17 cellular contexts compared by ENCODE assay signal in the genomic region with DNA sequence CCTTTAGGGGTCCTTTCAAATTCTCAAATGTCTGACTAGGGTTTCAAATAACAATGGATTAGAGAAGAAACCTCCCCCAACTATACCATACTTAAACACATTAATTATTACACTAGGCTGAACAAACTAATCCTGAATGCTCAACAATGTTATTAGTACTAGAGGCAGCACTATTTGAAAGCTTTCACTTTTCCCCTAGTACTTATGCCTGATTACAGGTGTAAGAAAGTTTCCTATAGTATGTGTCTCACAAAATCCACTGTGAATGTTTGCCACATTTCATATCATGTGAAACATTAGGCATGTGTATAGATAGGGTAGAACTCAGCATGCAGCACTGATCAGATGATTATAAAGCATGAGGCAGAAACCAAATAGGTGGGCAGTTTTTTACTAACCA.
DNase-seq lines count a peak whose midpoint lies in the region; ATAC-seq and TF ChIP-seq lines count a peak whose summit lies in the region.
"Had no signal": no experiment of that assay in that cellular context is flagged by ENCODE, and none has a peak within 500 bp of the region (broad histone marks: within the 10 kb centered on the region; RNA-seq: fewer than 3 reads in every experiment).

No MANE protein-coding gene starts in this region.

- TF ChIP-seq POLR2A in HCT116 (IDR thresholded peaks at IDR 0.05; ENCODE audit: borderline replicate concordance, extremely low read depth, insufficient read depth, insufficient read length), result no peak

- H3K27ac ChIP-seq in A673 (ENCODE audit: low read depth, low read length, poor library complexity, severe bottlenecking) (no peak overlapping the region), HCT116 (ENCODE audit: low read depth, low read length) (peak overlapping the region; percentile 61; the same call in 1 of the 2 replicates), RWPE2 (ENCODE audit: poor library complexity, severe bottlenecking) (peak overlapping the region; percentile 93)

- H3K9me3 ChIP-seq in A673 (ENCODE audit: low read depth, low read length, poor library complexity, severe bottlenecking), result no peaks in the 10 kb centered on the region
- H3K9me3 ChIP-seq in HCT116 (ENCODE audit: control insufficient read depth in 1 of 2, insufficient read depth in 1 of 2, low read depth in 1 of 2, low read length in 2 of 2), result no peaks in the 10 kb centered on the region
- H3K9me3 ChIP-seq in RWPE2 (ENCODE audit: severe bottlenecking), result no peaks in the 10 kb centered on the region
- H3K9me3 ChIP-seq: HAP-1 had no signal

- no peaks in the 10 kb centered on the region for H3K9me2 ChIP-seq in HCT116 (ENCODE audit: insufficient read depth)

- H3K4me2 ChIP-seq in HCT116 (ENCODE audit: low read length), result peak overlapping the region; percentile 49

- peak overlapping the region; percentile 54 for H2AFZ ChIP-seq in HCT116 (ENCODE audit: low read depth, low read length, poor library complexity, severe bottlenecking)

- H3K27ac Mint-ChIP-seq in mesothelial cell of epicardium, result peak overlapping the region; percentile 75

- peaks cover 16% of the 10 kb centered on the region for H3K4me1 ChIP-seq in A673 (ENCODE audit: insufficient read depth, low read length, poor library complexity, severe bottlenecking)
- H3K4me1 ChIP-seq in HCT116 (ENCODE audit: control insufficient read depth in 1 of 2, insufficient read depth in 2 of 2, low read length in 2 of 2), result peaks cover 23 to 41% of the 10 kb centered on the region in 2 experiments
- H3K4me1 ChIP-seq in RWPE2 (ENCODE audit: insufficient read depth, poor library complexity, severe bottlenecking), result peaks cover 25% of the 10 kb centered on the region

- no peaks in the 10 kb centered on the region for H3K79me2 ChIP-seq in HCT116 (ENCODE audit: insufficient read depth, low read length)

- ATAC-seq in HCT116 (no peak), RWPE2 (ENCODE audit: low read depth) (no peak)

- TF ChIP-seq CTCF in A673 (conservative IDR thresholded peaks at IDR 0.05; ENCODE audit: low read depth, low read length) (no peak), HCT116 (IDR thresholded peaks at IDR 0.05 in 2 of 3, conservative IDR thresholded peaks at IDR 0.05 in 1 of 3; ENCODE audit: borderline replicate concordance in 1 of 3, insufficient read depth in 1 of 3, low read depth in 2 of 3, low read length in 2 of 3) (no peak), RWPE2 (IDR thresholded peaks at IDR 0.05; ENCODE audit: poor library complexity, severe bottlenecking) (no peak), mesothelial cell of epicardium (IDR thresholded peaks at IDR 0.05; ENCODE audit: unreplicated experiment) (no peak)

- H4K20me1 ChIP-seq in HCT116 (ENCODE audit: insufficient read depth), result no peaks in the 10 kb centered on the region

- H3K4me3 Mint-ChIP-seq in mesothelial cell of epicardium, result no peak overlapping the region

- no peak overlapping the region for H3K4me3 ChIP-seq in A673 (ENCODE audit: low read depth, low read length, poor library complexity, severe bottlenecking)
- no peak overlapping the region for H3K4me3 ChIP-seq in HCT116 (replicated peaks in 1 of 2; ENCODE audit: low read depth in 1 of 2, low read length in 2 of 2)
- no peak overlapping the region for H3K4me3 ChIP-seq in RWPE2 (ENCODE audit: severe bottlenecking)
- no peak overlapping the region for H3K4me3 ChIP-seq in H7 (ENCODE audit: insufficient read depth, low read depth, low read length)
- H3K4me3 ChIP-seq: HAP-1 had no signal

- POLR2A ChIA-PET in A673 (lab: Charles Lee; ENCODE audit: low non-redundant PET), result no interaction called here
- POLR2A ChIA-PET in HCT116 (lab: Charles Lee), result no interaction called here

- H3K4me1 Mint-ChIP-seq in mesothelial cell of epicardium, result peaks cover 17% of the 10 kb centered on the region

- BruUV-seq in A673 (replicated peaks; lab: Mats Ljungman, UMichigan) (no TSS peak), HCT116 (replicated peaks; lab: Mats Ljungman, UMichigan) (no TSS peak)

- intact Hi-C loops in A673 (cut with micrococcal nuclease; ENCODE audit: unreplicated experiment) (no loop called here), HCT116 (cut with micrococcal nuclease) (no loop called here)

- no peaks in the 10 kb centered on the region for H3K27me3 Mint-ChIP-seq in mesothelial cell of epicardium (ENCODE audit: low read depth)
- H3K27me3 Mint-ChIP-seq: CD4-positive, alpha-beta memory T cell had no signal

- DNase-seq in A673 (ENCODE audit: low spot score), result peak; percentile 9
- DNase-seq in HCT116 (ENCODE audit: low read depth, low spot score), result no peak
- DNase-seq in RWPE2 (ENCODE audit: low spot score), result no peak
- DNase-seq in mesothelial cell of epicardium (ENCODE audit: low spot score in 2 of 2, unreplicated experiment in 2 of 2), result no peak
- no peak for DNase-seq in GDM1 (lab: John Stamatoyannopoulos, UW)
- DNase-seq in activated naive CD4-positive, alpha-beta T cell treated with anti-CD3 and anti-CD28 coated beads, Interleukin-2, amount 50 U/mL, for 16 hours, result no peak
- no peak for DNase-seq in H7
- DNase-seq in RKO (ENCODE audit: low spot score), result no peak
- DNase-seq: DMS79 treated with DMSO at 0.1 percent for 48 hours, GF-D8, IMR-90, NCI-H1436, NCI-H2029 treated with DMSO at 0.1 percent for 48 hours, NCI-H526, Right ventricle myocardium superior had no signal

- H3K36me3 ChIP-seq in A673 (ENCODE audit: insufficient read depth, low read length, poor library complexity, severe bottlenecking), result no peaks in the 10 kb centered on the region
- H3K36me3 ChIP-seq in HCT116 (ENCODE audit: control insufficient read depth in 1 of 2, insufficient read depth in 2 of 2, low read length in 2 of 2), result no peaks in the 10 kb centered on the region
- no peaks in the 10 kb centered on the region for H3K36me3 ChIP-seq in RWPE2 (ENCODE audit: low read depth)
- H3K36me3 ChIP-seq in H7 (replicated peaks; ENCODE audit: control insufficient read depth, insufficient read depth, low read length), result no peaks in the 10 kb centered on the region
- H3K36me3 ChIP-seq: HAP-1 had no signal

- peak overlapping the region; percentile 18; the same call in 1 of the 2 replicates for H3K9ac ChIP-seq in HCT116 (ENCODE audit: low read length)

- peaks cover 22% of the 10 kb centered on the region for H3K9me3 Mint-ChIP-seq in mesothelial cell of epicardium

- no peaks in the 10 kb centered on the region for H3K36me3 Mint-ChIP-seq in mesothelial cell of epicardium
- H3K36me3 Mint-ChIP-seq: CD4-positive, alpha-beta memory T cell had no signal

- no peak for TF ChIP-seq RAD21 in HCT116 (IDR thresholded peaks at IDR 0.05; ENCODE audit: low read depth)

- RAD21 ChIA-PET in HCT116 (lab: Charles Lee; ENCODE audit: low non-redundant PET in 1 of 2, low total read pairs in 2 of 2, uncharacterized antibody in 2 of 2, unreplicated experiment in 2 of 2), result no interaction called here

- H3K27me3 ChIP-seq in A673 (replicated peaks; ENCODE audit: insufficient read depth, low read depth, low read length, poor library complexity) (no peaks in the 10 kb centered on the region), HCT116 (ENCODE audit: insufficient read depth, low read length) (no peaks in the 10 kb centered on the region), RWPE2 (ENCODE audit: insufficient read depth, poor library complexity, severe bottlenecking) (no peaks in the 10 kb centered on the region), H7 (ENCODE audit: control insufficient read depth, insufficient read depth, low read length) (no peaks in the 10 kb centered on the region)

- CTCF ChIA-PET in A673 (lab: Charles Lee), result no interaction called here
- CTCF ChIA-PET in HCT116 (lab: Charles Lee), result no interaction called here

TF ChIP-seq in HCT116, 20 proteins besides CTCF, POLR2A, EP300 and RAD21:
- TF ChIP-seq POLR2AphosphoS5 (IDR thresholded peaks at IDR 0.05; ENCODE audit: low read depth, low read length) (no peak), ZNF274 (IDR thresholded peaks at IDR 0.05; ENCODE audit: low read depth, low read length) (no peak), EGR1 (IDR thresholded peaks at IDR 0.05; ENCODE audit: low read depth) (no peak), SRF (IDR thresholded peaks at IDR 0.05; ENCODE audit: low read depth) (no peak), JUND (IDR thresholded peaks at IDR 0.05) (no peak), SP1 (IDR thresholded peaks at IDR 0.05; ENCODE audit: low read depth) (no peak), TCF7L2 (IDR thresholded peaks at IDR 0.05; ENCODE audit: borderline replicate concordance, extremely low read depth, insufficient read depth, insufficient read length) (no peak), CEBPB (IDR thresholded peaks at IDR 0.05; ENCODE audit: low read depth) (no peak), YY1 (IDR thresholded peaks at IDR 0.05; ENCODE audit: extremely low read depth, insufficient replicate concordance, low read depth, low read length) (no peak), FOSL1 (IDR thresholded peaks at IDR 0.05; ENCODE audit: low read depth) (no peak), EZH2phosphoT487 (IDR thresholded peaks at IDR 0.05; ENCODE audit: borderline replicate concordance) (no peak), SIN3A (IDR thresholded peaks at IDR 0.05; ENCODE audit: low read depth) (no peak)
- TF ChIP-seq, protein P1, sequence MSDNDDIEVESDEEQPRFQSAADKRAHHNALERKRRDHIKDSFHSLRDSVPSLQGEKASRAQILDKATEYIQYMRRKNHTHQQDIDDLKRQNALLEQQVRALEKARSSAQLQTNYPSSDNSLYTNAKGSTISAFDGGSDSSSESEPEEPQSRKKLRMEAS (IDR thresholded peaks at IDR 0.05), result no peak
- TF ChIP-seq, protein P2, sequence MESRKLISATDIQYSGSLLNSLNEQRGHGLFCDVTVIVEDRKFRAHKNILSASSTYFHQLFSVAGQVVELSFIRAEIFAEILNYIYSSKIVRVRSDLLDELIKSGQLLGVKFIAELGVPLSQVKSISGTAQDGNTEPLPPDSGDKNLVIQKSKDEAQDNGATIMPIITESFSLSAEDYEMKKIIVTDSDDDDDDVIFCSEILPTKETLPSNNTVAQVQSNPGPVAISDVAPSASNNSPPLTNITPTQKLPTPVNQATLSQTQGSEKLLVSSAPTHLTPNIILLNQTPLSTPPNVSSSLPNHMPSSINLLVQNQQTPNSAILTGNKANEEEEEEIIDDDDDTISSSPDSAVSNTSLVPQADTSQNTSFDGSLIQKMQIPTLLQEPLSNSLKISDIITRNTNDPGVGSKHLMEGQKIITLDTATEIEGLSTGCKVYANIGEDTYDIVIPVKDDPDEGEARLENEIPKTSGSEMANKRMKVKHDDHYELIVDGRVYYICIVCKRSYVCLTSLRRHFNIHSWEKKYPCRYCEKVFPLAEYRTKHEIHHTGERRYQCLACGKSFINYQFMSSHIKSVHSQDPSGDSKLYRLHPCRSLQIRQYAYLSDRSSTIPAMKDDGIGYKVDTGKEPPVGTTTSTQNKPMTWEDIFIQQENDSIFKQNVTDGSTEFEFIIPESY (IDR thresholded peaks at IDR 0.05; ENCODE audit: extremely low read depth, insufficient replicate concordance, low read length), result no peak
